ENCODE assay signal across 8 cellular contexts in genomic region chr20:41697861-41698559, GRCh38.
DNase-seq lines count a peak whose midpoint lies in the region; ATAC-seq and TF ChIP-seq lines count a peak whose summit lies in the region.

No MANE protein-coding gene starts in this region.

- intact Hi-C loops in adrenal gland (cut with DNase I), result no loop called here

- H3K27me3 ChIP-seq in adrenal gland, result no peaks in the 10 kb centered on the region

- H3K36me3 ChIP-seq in adrenal gland (replicated peaks in 1 of 2), result no peaks in the 10 kb centered on the region

- peak overlapping the region in 1 of 5 donors; percentile 88 for H3K27ac ChIP-seq in adrenal gland

- DNase-seq in AG20443 (ENCODE audit: low spot score) (peak; percentile 42), NCI-H2196 treated with DMSO at 0.1 percent for 48 hours (lab: John Stamatoyannopoulos, UW; ENCODE audit: unreplicated experiment) (peak; percentile 35), adrenal gland (peak in 2 of 7 donors; percentile 35 to 37), kidney glomerular epithelial cell (lab: John Stamatoyannopoulos, UW) (peak; percentile 22), hippocampal formation (lab: John Stamatoyannopoulos, UW) (no peak)

- H3K4me3 ChIP-seq in GM12875 (ENCODE audit: low read depth, low read length) (no peak overlapping the region), adrenal gland (no peak overlapping the region)

- no peaks in the 10 kb centered on the region for H3K9me3 ChIP-seq in adrenal gland (replicated peaks in 1 of 3)

- no peak for ATAC-seq in GM21723 (IDR thresholded peaks at IDR 0.05; ENCODE audit: unreplicated experiment)
- no peak for ATAC-seq in GM18519 (IDR thresholded peaks at IDR 0.05; ENCODE audit: low FRiP score, unreplicated experiment)

- TF ChIP-seq POLR2A in adrenal gland (IDR thresholded peaks at IDR 0.05), result no peak

- 61 to 70% (median 69%) methylated on average over 6 of the region's 6 CpGs for WGBS in adrenal gland, 4 donors

- peaks cover 7 to 8% of the 10 kb centered on the region in 2 donors for H3K4me1 ChIP-seq in adrenal gland (replicated peaks in 1 of 2)

- TF ChIP-seq CTCF in GM12875 (IDR thresholded peaks at IDR 0.05; ENCODE audit: borderline replicate concordance, insufficient read depth, low read depth, low read length), result peak; percentile 71
- peak; percentile 65 to 83 (median 74) for TF ChIP-seq CTCF in adrenal gland (IDR thresholded peaks at IDR 0.05)

Comparison
In these comparisons a context has a peak if more than half of its experiments do, and no peak if none do; other contexts are left out.
1. DNase-seq: peak in AG20443 (single experiment), NCI-H2196 treated with DMSO at 0.1 percent for 48 hours (single experiment) and kidney glomerular epithelial cell (single experiment); none in hippocampal formation (0 of 2).